ENCODE assay signal across 16 cellular contexts in genomic region chr7:45156516-45157272, GRCh38. TPM values are rescaled to one million over a fixed set of nuclear protein-coding genes. Genes with fewer than 3 reads are reported as not detected.
DNase-seq lines count a peak whose midpoint lies in the region; ATAC-seq, FAIRE-seq and TF ChIP-seq lines count a peak whose summit lies in the region.
"Had no signal": no experiment of that assay in that cellular context is flagged by ENCODE, and none has a peak within 500 bp of the region (broad histone marks: within the 10 kb centered on the region; RNA-seq: fewer than 3 reads in every experiment).

No MANE protein-coding gene starts in this region.

- no peak overlapping the region for H2AFZ ChIP-seq in trophoblast cell (ENCODE audit: insufficient read depth, low read length, poor library complexity)

- no peak overlapping the region for H2BK12ac ChIP-seq in trophoblast cell (ENCODE audit: low read length)

- no peaks in the 10 kb centered on the region for H3K79me1 ChIP-seq in trophoblast cell (ENCODE audit: low read length)

- FAIRE-seq in pancreas (lab: Jason Lieb, UNC) = no peak

- H3K4me1 ChIP-seq in breast epithelium = no peaks in the 10 kb centered on the region
- H3K4me1 ChIP-seq in iPS-20b (ENCODE audit: insufficient read depth, low read length) = no peaks in the 10 kb centered on the region
- peaks cover 0 to 37% (median 4%) of the 10 kb centered on the region in 5 donors for H3K4me1 ChIP-seq in subcutaneous abdominal adipose tissue (ENCODE audit: control insufficient read depth in 5 of 5, insufficient read depth in 5 of 5, low read length in 5 of 5)
- peaks cover 0 to 2% of the 10 kb centered on the region in 2 experiments for H3K4me1 ChIP-seq in trophoblast cell (ENCODE audit: control insufficient read depth in 1 of 2, insufficient read depth in 2 of 2, low read length in 2 of 2)
- H3K4me1 ChIP-seq in pancreas = no peaks in the 10 kb centered on the region

- H3K79me2 ChIP-seq in trophoblast cell (ENCODE audit: control insufficient read depth, insufficient read depth, low read length, poor library complexity) = no peaks in the 10 kb centered on the region

- TF ChIP-seq CTCF in breast epithelium (IDR thresholded peaks at IDR 0.05) (no peak), MCF 10A (IDR thresholded peaks at IDR 0.05; ENCODE audit: unreplicated experiment) (no peak), pancreas (IDR thresholded peaks at IDR 0.05) (no peak)

- peaks cover 14% of the 10 kb centered on the region for H3K27me3 Mint-ChIP-seq in MCF 10A (ENCODE audit: insufficient read depth, unreplicated experiment)
- H3K27me3 Mint-ChIP-seq in activated T-helper 17 cell treated with anti-CD3 and anti-CD28 coated beads, Interleukin-2, amount 50 U/mL, for 72 hours = peaks cover 14% of the 10 kb centered on the region

- H4K12ac ChIP-seq in trophoblast cell (ENCODE audit: low read depth, low read length) = no peak overlapping the region

- no CpG with 5 or more reads among the region's 8 CpGs for WGBS in trophoblast cell (ENCODE audit: extremely low coverage, insufficient coverage, insufficient read length)
- WGBS in pancreas, 2 donors = 85 to 86% methylated on average over 8 of the region's 8 CpGs

- H3K4me2 ChIP-seq in trophoblast cell (ENCODE audit: low read length) = no peak overlapping the region

- no peak overlapping the region for H4K8ac ChIP-seq in trophoblast cell (ENCODE audit: low read depth, low read length)

- H3K9me3 Mint-ChIP-seq in MCF 10A (ENCODE audit: unreplicated experiment) = no peaks in the 10 kb centered on the region
- no peaks in the 10 kb centered on the region for H3K9me3 Mint-ChIP-seq in activated T-helper 17 cell treated with anti-CD3 and anti-CD28 coated beads, Interleukin-2, amount 50 U/mL, for 72 hours

- BruUV-seq in MCF 10A (replicated peaks; lab: Mats Ljungman, UMichigan) = no TSS peak

- POLR2A ChIA-PET in MCF 10A (lab: Yijun Ruan, JAX) = interaction anchor here (0.7 kb wide), 1 partner anchor 99 kb away, joined by 3 read pairs; no protein-coding TSS in a partner anchor

- H3K18ac ChIP-seq in trophoblast cell (ENCODE audit: low read length) = no peak overlapping the region

- H3K9ac ChIP-seq in iPS-20b (ENCODE audit: low read depth, low read length) (no peak overlapping the region), subcutaneous abdominal adipose tissue (ENCODE audit: low read length in 5 of 5) (no peak overlapping the region), trophoblast cell (ENCODE audit: low read length) (no peak overlapping the region)

- H4K91ac ChIP-seq in trophoblast cell (ENCODE audit: low read depth, low read length) = no peak overlapping the region

- no peak for TF ChIP-seq POLR2A in breast epithelium (IDR thresholded peaks at IDR 0.05)

- ATAC-seq in activated T-helper 17 cell treated with anti-CD3 and anti-CD28 coated beads, Interleukin-2, amount 50 U/mL, for 72 hours (replicated peaks) = no peak
- no peak for ATAC-seq in pancreas
- ATAC-seq: activated CD8-positive, alpha-beta memory T cell treated with anti-CD3 and anti-CD28 coated beads, Interleukin-2, amount 10 ng/mL, durations not matched to agents 7 days and 5 days had no signal

- peak overlapping the region; percentile 50 to 71 (median 50) for H3K4me3 ChIP-seq in breast epithelium
- H3K4me3 ChIP-seq in iPS-20b (ENCODE audit: low read length) = peak overlapping the region; percentile 63; the same call in 1 of the 2 replicates
- peak overlapping the region in 3 of 5 donors; percentile 32 to 57 (median 48) for H3K4me3 ChIP-seq in subcutaneous abdominal adipose tissue (ENCODE audit: low read depth in 1 of 5, low read length in 5 of 5)
- no peak overlapping the region for H3K4me3 ChIP-seq in trophoblast cell (ENCODE audit: low read depth, low read length)
- no peak overlapping the region for H3K4me3 ChIP-seq in pancreas

- no peak overlapping the region for H3K14ac ChIP-seq in trophoblast cell (ENCODE audit: low read length)

- no peak for DNase-seq in breast epithelium (ENCODE audit: low spot score in 2 of 2)
- no peak for DNase-seq in MCF 10A (ENCODE audit: unreplicated experiment)
- DNase-seq in NCI-H1417 (lab: John Stamatoyannopoulos, UW) = no peak
- DNase-seq in trophoblast cell = no peak
- no peak for DNase-seq in pancreas
- DNase-seq: activated CD8-positive, alpha-beta memory T cell treated with anti-CD3 and anti-CD28 coated beads, Interleukin-2, amount 10 ng/mL, durations not matched to agents 7 days and 5 days; DMS 273 treated with DMSO at 0.1 percent for 48 hours; GDM1; NCI-H146; stimulated activated CD8-positive, alpha-beta memory T cell treated with anti-CD3 and anti-CD28 coated beads, Interleukin-4, amount 100 ng/mL, for 48 hours; testis had no signal

- H3K9me3 ChIP-seq in breast epithelium = no peaks in the 10 kb centered on the region
- no peaks in the 10 kb centered on the region for H3K9me3 ChIP-seq in iPS-20b (ENCODE audit: insufficient read depth, low read depth, low read length)
- H3K9me3 ChIP-seq in subcutaneous abdominal adipose tissue (ENCODE audit: control insufficient read depth in 5 of 5, low read length in 5 of 5) = no peaks in the 10 kb centered on the region
- H3K9me3 ChIP-seq in trophoblast cell (ENCODE audit: insufficient read depth, low read depth, low read length) = peaks cover 13% of the 10 kb centered on the region
- H3K9me3 ChIP-seq in pancreas = no peaks in the 10 kb centered on the region
- H3K9me3 ChIP-seq: left lung, testis had no signal

- H2BK5ac ChIP-seq in trophoblast cell (ENCODE audit: low read depth, low read length, poor library complexity) = no peak overlapping the region

- no peak overlapping the region for H3K27ac Mint-ChIP-seq in MCF 10A (ENCODE audit: low read depth, unreplicated experiment)
- no peak overlapping the region for H3K27ac Mint-ChIP-seq in activated T-helper 17 cell treated with anti-CD3 and anti-CD28 coated beads, Interleukin-2, amount 50 U/mL, for 72 hours
- H3K27ac Mint-ChIP-seq: activated CD8-positive, alpha-beta memory T cell treated with anti-CD3 and anti-CD28 coated beads, Interleukin-2, amount 10 ng/mL, durations not matched to agents 7 days and 5 days had no signal

- H3K4ac ChIP-seq in trophoblast cell (ENCODE audit: low read depth, low read length) = no peak overlapping the region

- no peak overlapping the region for H2AK5ac ChIP-seq in trophoblast cell (ENCODE audit: low read length)

- H3K23ac ChIP-seq in trophoblast cell (ENCODE audit: low read length) = no peak overlapping the region

- no peaks in the 10 kb centered on the region for H3K36me3 ChIP-seq in breast epithelium
- H3K36me3 ChIP-seq in iPS-20b (ENCODE audit: insufficient read depth, low read depth, low read length) = no peaks in the 10 kb centered on the region
- no peaks in the 10 kb centered on the region for H3K36me3 ChIP-seq in subcutaneous abdominal adipose tissue (ENCODE audit: control insufficient read depth in 5 of 5, insufficient read depth in 5 of 5, low read length in 5 of 5)
- H3K36me3 ChIP-seq in trophoblast cell (ENCODE audit: control insufficient read depth in 1 of 2, insufficient read depth in 2 of 2, low read length in 2 of 2) = no peaks in the 10 kb centered on the region
- no peaks in the 10 kb centered on the region for H3K36me3 ChIP-seq in pancreas
- H3K36me3 ChIP-seq: left lung had no signal

- no peaks in the 10 kb centered on the region for H3K4me1 Mint-ChIP-seq in MCF 10A (ENCODE audit: insufficient read depth, unreplicated experiment)
- peaks cover 7% of the 10 kb centered on the region for H3K4me1 Mint-ChIP-seq in activated T-helper 17 cell treated with anti-CD3 and anti-CD28 coated beads, Interleukin-2, amount 50 U/mL, for 72 hours

- intact Hi-C loops in breast epithelium (cut with DNase I; ENCODE audit: low total_unique reads) = loop anchor here (10.0 kb wide), 2 partner anchors 98 to 628 kb away; no protein-coding TSS in a partner anchor
- intact Hi-C loops in MCF 10A (cut with micrococcal nuclease) = loop anchor here (10.0 kb wide), 3 partner anchors 418 to 1198 kb away; partner anchors contain the start of gene ADCY1
- intact Hi-C loops in pancreas (cut with DNase I) = loop anchor here in 2 of 3 donors (5.0 to 10.0 kb wide), 3 partner anchors 98 to 708 kb away; no protein-coding TSS in a partner anchor

- no peak overlapping the region for H2BK120ac ChIP-seq in trophoblast cell (ENCODE audit: insufficient read depth, low read length, poor library complexity)

- H3K4me3 Mint-ChIP-seq in MCF 10A (ENCODE audit: unreplicated experiment) = no peak overlapping the region
- H3K4me3 Mint-ChIP-seq in activated T-helper 17 cell treated with anti-CD3 and anti-CD28 coated beads, Interleukin-2, amount 50 U/mL, for 72 hours = peak overlapping the region; percentile 32
- H3K4me3 Mint-ChIP-seq: activated CD8-positive, alpha-beta memory T cell treated with anti-CD3 and anti-CD28 coated beads, Interleukin-2, amount 10 ng/mL, durations not matched to agents 7 days and 5 days had no signal

- CTCF ChIA-PET in MCF 10A (lab: Yijun Ruan, JAX) = interaction anchor here (0.6 to 8.2 kb wide), 6 partner anchors 8 to 697 kb away, joined by 3 to 81 read pairs (median 6); no protein-coding TSS in a partner anchor

- peaks cover 3 to 6% of the 10 kb centered on the region in 2 donors for H3K27me3 ChIP-seq in breast epithelium
- peaks cover 34% of the 10 kb centered on the region for H3K27me3 ChIP-seq in iPS-20b (ENCODE audit: insufficient read depth, low read length)
- H3K27me3 ChIP-seq in subcutaneous abdominal adipose tissue (ENCODE audit: control insufficient read depth in 5 of 5, insufficient read depth in 4 of 5, low read length in 5 of 5) = peaks cover 6 to 21% (median 6%) of the 10 kb centered on the region in 5 donors
- H3K27me3 ChIP-seq in trophoblast cell (ENCODE audit: insufficient read depth, low read length) = peaks cover 23% of the 10 kb centered on the region
- H3K27me3 ChIP-seq in pancreas = no peaks in the 10 kb centered on the region
- H3K27me3 ChIP-seq: testis had no signal

- no peaks in the 10 kb centered on the region for H3K36me3 Mint-ChIP-seq in MCF 10A (ENCODE audit: insufficient read depth, unreplicated experiment)
- no peaks in the 10 kb centered on the region for H3K36me3 Mint-ChIP-seq in activated T-helper 17 cell treated with anti-CD3 and anti-CD28 coated beads, Interleukin-2, amount 50 U/mL, for 72 hours (ENCODE audit: low read depth)
- H3K36me3 Mint-ChIP-seq: activated CD8-positive, alpha-beta memory T cell treated with anti-CD3 and anti-CD28 coated beads, Interleukin-2, amount 10 ng/mL, durations not matched to agents 7 days and 5 days had no signal

- H3K27ac ChIP-seq in breast epithelium = no peak overlapping the region
- no peak overlapping the region for H3K27ac ChIP-seq in iPS-20b (ENCODE audit: low read length)
- no peak overlapping the region for H3K27ac ChIP-seq in subcutaneous abdominal adipose tissue (ENCODE audit: low read depth, low read length)
- no peak overlapping the region for H3K27ac ChIP-seq in trophoblast cell (ENCODE audit: low read depth, low read length)
- H3K27ac ChIP-seq in pancreas = no peak overlapping the region
- H3K27ac ChIP-seq: testis had no signal

RNA-seq across cellular contexts. Expression of gene RAMP3, which starts 0.9 kb away (rescaled TPM):
- 100 to 1,000 TPM in 1 of 3 donors, 10 to 100 TPM in 2; 11.7 to 103 (median 76.8) TPM for total RNA-seq in breast epithelium
- total RNA-seq in MCF 10A (2022) = not detected in 2 replicates
- not detected for total RNA-seq in activated T-helper 17 cell treated with anti-CD3 and anti-CD28 coated beads, Interleukin-2, amount 50 U/mL, for 72 hours
- not detected in 2 replicates for polyA plus RNA-seq in trophoblast cell (2013)
- 10 to 100 TPM in 1 of 6 donors, 1 to 10 TPM in 5; 4.1 to 11.0 (median 6.6) TPM for total RNA-seq in pancreas
- 10 to 100 TPM; 25.9 to 41.1 TPM for polyA plus RNA-seq in pancreas
- total RNA-seq: A172; activated CD8-positive, alpha-beta memory T cell treated with anti-CD3 and anti-CD28 coated beads, Interleukin-2, amount 10 ng/mL, durations not matched to agents 7 days and 5 days had no signal

RNA-seq across cellular contexts. Expression of gene TBRG4, which starts 45.2 kb away (rescaled TPM):
- total RNA-seq in breast epithelium (10 to 100 TPM; 37.9 to 63.8 (median 62.3) TPM), MCF 10A (2022) (77.2 and 85.7 TPM in 2 replicates), pancreas (10 to 100 TPM; 15.6 to 36.2 (median 24.3) TPM)
- 100 to 1,000 TPM; 119 to 177 TPM for total RNA-seq in activated T-helper 17 cell treated with anti-CD3 and anti-CD28 coated beads, Interleukin-2, amount 50 U/mL, for 72 hours
- 51.4 and 52.2 TPM in 2 replicates for polyA plus RNA-seq in trophoblast cell (2013)
- polyA plus RNA-seq in pancreas = 10 to 100 TPM; 38.7 to 39.8 TPM

Comparison
In these comparisons a context has a peak if more than half of its experiments do, and no peak if none do; other contexts are left out.
1. H3K4me3 ChIP-seq: peak in breast epithelium (3 of 3), iPS-20b (single experiment) and subcutaneous abdominal adipose tissue (3 of 5); none in trophoblast cell (single experiment) and pancreas (0 of 4).